15 cellular contexts compared by ENCODE assay signal in genomic region chr16:60166-60565, GRCh38. TPM values are rescaled to one million over a fixed set of nuclear protein-coding genes. Genes with fewer than 3 reads are reported as not detected.
A peak's percentile ranks its signal among the peaks of the same experiment; 100 is the strongest.
DNase-seq lines count a peak whose midpoint lies in the region; ATAC-seq, FAIRE-seq and TF ChIP-seq lines count a peak whose summit lies in the region.
"Had no signal": no experiment of that assay in that cellular context is flagged by ENCODE, and none has a peak within 500 bp of the region (broad histone marks: within the 10 kb centered on the region; RNA-seq: fewer than 3 reads in every experiment).

No MANE protein-coding gene starts in this region.

- H3K4me1 Mint-ChIP-seq in effector memory CD8-positive, alpha-beta T cell (ENCODE audit: low read depth in 2 of 2) = peaks cover 0 to 6% of the 10 kb centered on the region in 2 donors
- H3K4me1 Mint-ChIP-seq: CD4-positive, alpha-beta memory T cell; GM23338 had no signal

- no peaks in the 10 kb centered on the region for H3K27me3 Mint-ChIP-seq in effector memory CD8-positive, alpha-beta T cell
- H3K27me3 Mint-ChIP-seq: B cell; CD4-positive, alpha-beta memory T cell had no signal

- ATAC-seq in left cardiac atrium = no peak
- ATAC-seq in Right ventricle myocardium superior (ENCODE audit: poor library complexity) = no peak
- no peak for ATAC-seq in pancreas
- ATAC-seq in upper lobe of right lung = no peak
- no peak for ATAC-seq in HG02884 (IDR thresholded peaks at IDR 0.05; ENCODE audit: unreplicated experiment)
- ATAC-seq in effector memory CD8-positive, alpha-beta T cell (replicated peaks) = no peak
- no peak for ATAC-seq in HG02938 (IDR thresholded peaks at IDR 0.05; ENCODE audit: unreplicated experiment)

- peak; percentile 21 for DNase-seq in left cardiac atrium
- no peak for DNase-seq in Right ventricle myocardium superior
- DNase-seq in coronary artery (ENCODE audit: low spot score) = peak; percentile 71
- peak in 4 of 6 donors; percentile 15 to 54 (median 40) for DNase-seq in pancreas
- DNase-seq in upper lobe of right lung = peak; percentile 62
- DNase-seq in effector memory CD8-positive, alpha-beta T cell = no peak
- DNase-seq: DMS79 had no signal

- H3K36me3 ChIP-seq in pancreas (peaks cover 0 to 27% (median 3%) of the 10 kb centered on the region in 3 donors), upper lobe of right lung (peaks cover 74% of the 10 kb centered on the region)

- H3K4me1 ChIP-seq in pancreas (no peaks in the 10 kb centered on the region), upper lobe of right lung (no peaks in the 10 kb centered on the region)

- WGBS in pancreas, 2 donors = 74 to 75% methylated on average over 11 of the region's 11 CpGs

- peaks cover 3% of the 10 kb centered on the region for H3K36me3 Mint-ChIP-seq in effector memory CD8-positive, alpha-beta T cell (ENCODE audit: insufficient read depth)

- intact Hi-C loops in left cardiac atrium (cut with DNase I) = no loop called here
- intact Hi-C loops in Right ventricle myocardium superior (cut with DNase I) = no loop called here
- intact Hi-C loops in pancreas (cut with DNase I) = no loop called here
- intact Hi-C loops in upper lobe of right lung (cut with DNase I) = no loop called here

- H3K4me3 Mint-ChIP-seq in effector memory CD8-positive, alpha-beta T cell = no peak overlapping the region
- H3K4me3 Mint-ChIP-seq: B cell; CD4-positive, alpha-beta memory T cell; GM23338 had no signal

- no peaks in the 10 kb centered on the region for H3K9me3 Mint-ChIP-seq in effector memory CD8-positive, alpha-beta T cell
- H3K9me3 Mint-ChIP-seq: GM23338 had no signal

- no peaks in the 10 kb centered on the region for H3K27me3 ChIP-seq in pancreas
- H3K27me3 ChIP-seq in upper lobe of right lung = no peaks in the 10 kb centered on the region

- TF ChIP-seq CTCF in coronary artery (IDR thresholded peaks at IDR 0.05) = no peak
- no peak for TF ChIP-seq CTCF in pancreas (IDR thresholded peaks at IDR 0.05)
- no peak for TF ChIP-seq CTCF in upper lobe of right lung (IDR thresholded peaks at IDR 0.05)

- H3K4me3 ChIP-seq in coronary artery = no peak overlapping the region
- no peak overlapping the region for H3K4me3 ChIP-seq in pancreas
- H3K4me3 ChIP-seq in upper lobe of right lung = no peak overlapping the region
- H3K4me3 ChIP-seq: GM23338 had no signal

- H3K27ac ChIP-seq in coronary artery (no peak overlapping the region), pancreas (no peak overlapping the region), upper lobe of right lung (no peak overlapping the region)
- H3K27ac ChIP-seq: C4-2B had no signal

- no peaks in the 10 kb centered on the region for H3K9me3 ChIP-seq in pancreas
- H3K9me3 ChIP-seq in upper lobe of right lung = no peaks in the 10 kb centered on the region

- FAIRE-seq in pancreas (lab: Jason Lieb, UNC) = no peak
- FAIRE-seq: GM12891, HTR-8/SVneo had no signal

- H3K27ac Mint-ChIP-seq in effector memory CD8-positive, alpha-beta T cell = no peak overlapping the region
- H3K27ac Mint-ChIP-seq: B cell; CD4-positive, alpha-beta memory T cell; GM23338 had no signal

RNA-seq across cellular contexts. Expression of gene SNRNP25, which starts 6.5 kb away (rescaled TPM):
- total RNA-seq in left cardiac atrium (10 to 100 TPM; 54.7 to 56.9 TPM), Right ventricle myocardium superior (79.9 TPM), pancreas (1 to 10 TPM; 6.8 to 9.2 (median 7.8) TPM), upper lobe of right lung (11.6 TPM)
- 10 to 100 TPM; 17.1 to 17.3 TPM for polyA plus RNA-seq in pancreas

RNA-seq across cellular contexts. Expression of gene POLR3K, which starts 6.8 kb away (rescaled TPM):
- total RNA-seq in left cardiac atrium (10 to 100 TPM; 11.4 to 11.7 TPM), Right ventricle myocardium superior (11.1 TPM), pancreas (1 to 10 TPM; 2.8 to 4.7 (median 4.1) TPM), upper lobe of right lung (12.0 TPM)
- polyA plus RNA-seq in pancreas = 1 to 10 TPM; 4.1 to 5.3 TPM

RNA-seq across cellular contexts. Expression of gene RHBDF1, which starts 12.3 kb away (rescaled TPM):
- total RNA-seq in left cardiac atrium = 10 to 100 TPM; 15.5 to 22.1 TPM
- total RNA-seq in Right ventricle myocardium superior = 16.6 TPM
- 10 to 100 TPM in 5 of 6 donors, 1 to 10 TPM in 1; 7.3 to 24.0 (median 11.2) TPM for total RNA-seq in pancreas
- 10 to 100 TPM; 54.1 to 56.3 TPM for polyA plus RNA-seq in pancreas
- 48.4 TPM for total RNA-seq in upper lobe of right lung
- total RNA-seq: CD4-positive, alpha-beta memory T cell had no signal
- polyA plus RNA-seq: CD4-positive, alpha-beta memory T cell had no signal

RNA-seq across cellular contexts. Expression of gene MPG, which starts 17.9 kb away (rescaled TPM):
- total RNA-seq in left cardiac atrium = 10 to 100 TPM; 29.9 to 40.2 TPM
- total RNA-seq in Right ventricle myocardium superior = 31.6 TPM
- 10 to 100 TPM; 19.2 to 28.3 (median 24.4) TPM for total RNA-seq in pancreas
- polyA plus RNA-seq in pancreas = 10 to 100 TPM; 48.4 to 62.5 TPM
- 42.5 TPM for total RNA-seq in upper lobe of right lung

Comparison
In these comparisons a context has a peak if more than half of its experiments do, and no peak if none do; other contexts are left out.
1. DNase-seq: peak in left cardiac atrium (single experiment), coronary artery (single experiment), pancreas (4 of 6) and upper lobe of right lung (single experiment); none in Right ventricle myocardium superior (single experiment) and effector memory CD8-positive, alpha-beta T cell (0 of 3).